ENCODE assay signal across 1 cellular context in the genomic region with DNA sequence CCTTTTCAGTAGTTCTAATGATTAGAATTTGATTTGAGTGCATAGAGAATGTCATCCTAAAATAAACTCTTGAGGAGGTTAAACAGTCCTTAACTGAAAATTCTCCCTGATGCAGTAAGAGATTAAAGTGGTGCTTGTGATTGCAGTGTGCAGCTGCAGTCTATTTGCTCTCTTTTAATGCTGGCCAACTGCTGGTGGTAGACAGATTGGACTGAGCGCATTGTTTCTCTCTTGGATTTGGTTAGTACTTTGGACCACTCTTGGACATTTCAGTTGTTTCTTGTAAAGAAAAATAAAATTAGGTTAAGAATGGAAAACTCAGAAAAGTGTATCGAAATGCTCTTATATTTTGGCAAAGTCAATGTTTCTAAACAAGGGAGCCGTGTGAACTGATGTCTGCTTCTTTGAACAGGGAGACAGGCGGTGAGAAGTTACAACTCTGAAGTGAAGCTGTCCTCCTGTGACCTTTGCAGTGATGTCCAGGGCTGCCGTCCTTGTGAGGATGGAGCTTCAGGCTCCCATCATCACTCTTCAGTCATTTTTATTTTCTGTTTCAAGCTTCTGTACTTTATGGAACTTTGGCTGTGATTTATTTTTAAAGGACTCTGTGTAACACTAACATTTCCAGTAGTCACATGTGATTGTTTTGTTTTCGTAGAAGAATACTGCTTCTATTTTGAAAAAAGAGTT.
TF ChIP-seq lines count a peak whose summit lies in the region.

No MANE protein-coding gene starts in this region.

TF ChIP-seq in HepG2, 621 proteins besides CTCF, POLR2A, EP300 and RAD21 (continued from another document):
- TF ChIP-seq, protein P1, sequence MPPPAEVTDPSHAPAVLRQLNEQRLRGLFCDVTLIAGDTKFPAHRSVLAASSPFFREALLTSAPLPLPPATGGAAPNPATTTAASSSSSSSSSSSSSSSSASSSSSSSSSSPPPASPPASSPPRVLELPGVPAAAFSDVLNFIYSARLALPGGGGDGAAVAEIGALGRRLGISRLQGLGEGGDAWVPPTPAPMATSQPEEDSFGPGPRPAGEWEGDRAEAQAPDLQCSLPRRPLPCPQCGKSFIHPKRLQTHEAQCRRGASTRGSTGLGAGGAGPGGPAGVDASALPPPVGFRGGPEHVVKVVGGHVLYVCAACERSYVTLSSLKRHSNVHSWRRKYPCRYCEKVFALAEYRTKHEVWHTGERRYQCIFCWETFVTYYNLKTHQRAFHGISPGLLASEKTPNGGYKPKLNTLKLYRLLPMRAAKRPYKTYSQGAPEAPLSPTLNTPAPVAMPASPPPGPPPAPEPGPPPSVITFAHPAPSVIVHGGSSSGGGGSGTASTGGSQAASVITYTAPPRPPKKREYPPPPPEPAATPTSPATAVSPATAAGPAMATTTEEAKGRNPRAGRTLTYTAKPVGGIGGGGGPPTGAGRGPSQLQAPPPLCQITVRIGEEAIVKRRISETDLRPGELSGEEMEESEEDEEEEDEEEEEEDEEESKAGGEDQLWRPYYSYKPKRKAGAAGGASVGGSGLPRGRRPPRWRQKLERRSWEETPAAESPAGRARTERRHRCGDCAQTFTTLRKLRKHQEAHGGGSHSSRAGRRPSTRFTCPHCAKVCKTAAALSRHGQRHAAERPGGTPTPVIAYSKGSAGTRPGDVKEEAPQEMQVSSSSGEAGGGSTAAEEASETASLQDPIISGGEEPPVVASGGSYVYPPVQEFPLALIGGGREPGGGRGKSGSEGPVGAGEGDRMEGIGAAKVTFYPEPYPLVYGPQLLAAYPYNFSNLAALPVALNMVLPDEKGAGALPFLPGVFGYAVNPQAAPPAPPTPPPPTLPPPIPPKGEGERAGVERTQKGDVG (CRISPR knock-in tag; IDR thresholded peaks at IDR 0.05; ENCODE audit: borderline replicate concordance) = no peak
- TF ChIP-seq RFXAP (CRISPR knock-in tag; IDR thresholded peaks at IDR 0.05; ENCODE audit: borderline replicate concordance) (no peak), SRSF1 (optimal IDR thresholded peaks at IDR 0.05; ENCODE audit: low read depth, low read length) (no peak)
- TF ChIP-seq, protein P2, sequence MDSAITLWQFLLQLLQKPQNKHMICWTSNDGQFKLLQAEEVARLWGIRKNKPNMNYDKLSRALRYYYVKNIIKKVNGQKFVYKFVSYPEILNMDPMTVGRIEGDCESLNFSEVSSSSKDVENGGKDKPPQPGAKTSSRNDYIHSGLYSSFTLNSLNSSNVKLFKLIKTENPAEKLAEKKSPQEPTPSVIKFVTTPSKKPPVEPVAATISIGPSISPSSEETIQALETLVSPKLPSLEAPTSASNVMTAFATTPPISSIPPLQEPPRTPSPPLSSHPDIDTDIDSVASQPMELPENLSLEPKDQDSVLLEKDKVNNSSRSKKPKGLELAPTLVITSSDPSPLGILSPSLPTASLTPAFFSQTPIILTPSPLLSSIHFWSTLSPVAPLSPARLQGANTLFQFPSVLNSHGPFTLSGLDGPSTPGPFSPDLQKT (CRISPR knock-in tag; IDR thresholded peaks at IDR 0.05; ENCODE audit: borderline replicate concordance) = no peak
